10 cellular contexts compared by ENCODE assay signal in genomic region chr14:104461676-104462443, GRCh38.
DNase-seq lines count a peak whose midpoint lies in the region; ATAC-seq and TF ChIP-seq lines count a peak whose summit lies in the region.
"Had no signal": no experiment of that assay in that cellular context is flagged by ENCODE, and none has a peak within 500 bp of the region (broad histone marks: within the 10 kb centered on the region; RNA-seq: fewer than 3 reads in every experiment).

No MANE protein-coding gene starts in this region.

- POLR2A ChIA-PET in A673 (lab: Charles Lee; ENCODE audit: low non-redundant PET) (no interaction called here), HEK293T (lab: Yijun Ruan, JAX) (no interaction called here)

- peak overlapping the region; percentile 28 for H3K4me3 ChIP-seq in A673 (ENCODE audit: low read depth, low read length, poor library complexity, severe bottlenecking)
- peak overlapping the region in 57 of 59 donors; percentile 4 to 65 (median 46) for H3K4me3 ChIP-seq in dorsolateral prefrontal cortex

- intact Hi-C loops in A673 (cut with micrococcal nuclease; ENCODE audit: unreplicated experiment) (no loop called here), dorsolateral prefrontal cortex (cut with DNase I) (no loop called here)

- TF ChIP-seq CTCF in A673 (conservative IDR thresholded peaks at IDR 0.05; ENCODE audit: low read depth, low read length) (no peak), dorsolateral prefrontal cortex (IDR thresholded peaks at IDR 0.05 in 54 of 56, conservative IDR thresholded peaks at IDR 0.05 in 2 of 56; ENCODE audit: low read depth in 1 of 56, partially characterized antibody in 56 of 56) (no peak), neural crest cell (conservative IDR thresholded peaks at IDR 0.05) (no peak)

- ATAC-seq in HG03097 (IDR thresholded peaks at IDR 0.05; ENCODE audit: low FRiP score, unreplicated experiment), result no peak
- ATAC-seq in HG02973 (IDR thresholded peaks at IDR 0.05; ENCODE audit: unreplicated experiment), result no peak
- no peak for ATAC-seq in natural killer cell treated with Interleukin-12 subunit alpha and Interleukin-12 subunit beta and Interleukin-15 and Interleukin-18, amount 100 ng/mL, for 72 hours
- no peak for ATAC-seq in HG03439 (IDR thresholded peaks at IDR 0.05; ENCODE audit: unreplicated experiment)
- ATAC-seq: esophagus mucosa had no signal

- peaks cover 60% of the 10 kb centered on the region for H3K27me3 ChIP-seq in A673 (replicated peaks; ENCODE audit: insufficient read depth, low read depth, low read length, poor library complexity)
- H3K27me3 ChIP-seq in dorsolateral prefrontal cortex, result peaks cover 0 to 43% (median 16%) of the 10 kb centered on the region in 45 donors

- peak overlapping the region; percentile 78 for H3K4me3 Mint-ChIP-seq in neural crest cell
- no peak overlapping the region for H3K4me3 Mint-ChIP-seq in natural killer cell treated with Interleukin-12 subunit alpha and Interleukin-12 subunit beta and Interleukin-15 and Interleukin-18, amount 100 ng/mL, for 72 hours

- H3K36me3 ChIP-seq in A673 (ENCODE audit: insufficient read depth, low read length, poor library complexity, severe bottlenecking), result no peaks in the 10 kb centered on the region

- H3K36me3 Mint-ChIP-seq in neural crest cell (ENCODE audit: low read depth), result no peaks in the 10 kb centered on the region
- H3K36me3 Mint-ChIP-seq in natural killer cell treated with Interleukin-12 subunit alpha and Interleukin-12 subunit beta and Interleukin-15 and Interleukin-18, amount 100 ng/mL, for 72 hours, result no peaks in the 10 kb centered on the region

- peaks cover 89% of the 10 kb centered on the region for H3K27me3 Mint-ChIP-seq in neural crest cell (ENCODE audit: low read depth)
- H3K27me3 Mint-ChIP-seq in natural killer cell treated with Interleukin-12 subunit alpha and Interleukin-12 subunit beta and Interleukin-15 and Interleukin-18, amount 100 ng/mL, for 72 hours, result peaks cover 47 to 64% of the 10 kb centered on the region in 2 donors

- BruUV-seq in A673 (replicated peaks; lab: Mats Ljungman, UMichigan), result no TSS peak

- no peaks in the 10 kb centered on the region for H3K4me1 ChIP-seq in A673 (ENCODE audit: insufficient read depth, low read length, poor library complexity, severe bottlenecking)

- no peaks in the 10 kb centered on the region for H3K9me3 ChIP-seq in A673 (ENCODE audit: low read depth, low read length, poor library complexity, severe bottlenecking)

- DNase-seq in A673 (ENCODE audit: low spot score) (peak; percentile 6), HEK293T (ENCODE audit: extremely low spot score) (peak; percentile 40), dorsolateral prefrontal cortex (peak in 1 of 10 donors; percentile 44), neural crest cell (ENCODE audit: low read depth, low spot score) (peak; percentile 32)
- no peak for DNase-seq in natural killer cell treated with Interleukin-12 subunit alpha and Interleukin-12 subunit beta and Interleukin-15 and Interleukin-18, amount 100 ng/mL, for 72 hours (ENCODE audit: low spot score)
- DNase-seq: activated CD4-positive, alpha-beta T cell treated with anti-CD3 and anti-CD28 coated beads, Interleukin-2, amount 50 U/mL, for 1 hour had no signal

- H3K27ac Mint-ChIP-seq in neural crest cell (ENCODE audit: unreplicated experiment), result no peak overlapping the region
- H3K27ac Mint-ChIP-seq in natural killer cell treated with Interleukin-12 subunit alpha and Interleukin-12 subunit beta and Interleukin-15 and Interleukin-18, amount 100 ng/mL, for 72 hours, result no peak overlapping the region

- H3K27ac ChIP-seq in A673 (ENCODE audit: low read depth, low read length, poor library complexity, severe bottlenecking) (no peak overlapping the region), dorsolateral prefrontal cortex (peak overlapping the region in 7 of 59 donors; percentile 12 to 59 (median 43))

- CTCF ChIA-PET in A673 (lab: Charles Lee) (no interaction called here), HEK293T (lab: Yijun Ruan, JAX) (interaction anchor here (0.6 kb wide), 1 partner anchor 102 kb away, joined by 3 read pairs; no protein-coding TSS in a partner anchor)

- no peaks in the 10 kb centered on the region for H3K9me3 Mint-ChIP-seq in neural crest cell
- H3K9me3 Mint-ChIP-seq in natural killer cell treated with Interleukin-12 subunit alpha and Interleukin-12 subunit beta and Interleukin-15 and Interleukin-18, amount 100 ng/mL, for 72 hours, result no peaks in the 10 kb centered on the region

- H3K4me1 Mint-ChIP-seq in neural crest cell, result peaks cover 12% of the 10 kb centered on the region
- H3K4me1 Mint-ChIP-seq in natural killer cell treated with Interleukin-12 subunit alpha and Interleukin-12 subunit beta and Interleukin-15 and Interleukin-18, amount 100 ng/mL, for 72 hours (ENCODE audit: low read depth in 2 of 2), result peaks cover 4 to 6% of the 10 kb centered on the region in 2 donors

TF ChIP-seq in HEK293T, 16 proteins besides CTCF, POLR2A, EP300 and RAD21:
- TF ChIP-seq FOXK2 (IDR thresholded peaks at IDR 0.05), result no peak
- no peak for TF ChIP-seq NFRKB (IDR thresholded peaks at IDR 0.05)
- TF ChIP-seq LEF1 (IDR thresholded peaks at IDR 0.05; ENCODE audit: borderline replicate concordance), result no peak
- TF ChIP-seq CTBP1 (IDR thresholded peaks at IDR 0.05; ENCODE audit: borderline replicate concordance), result no peak
- no peak for TF ChIP-seq FOXM1 (IDR thresholded peaks at IDR 0.05; ENCODE audit: borderline replicate concordance)
- no peak for TF ChIP-seq ELF4 (IDR thresholded peaks at IDR 0.05)
- no peak for TF ChIP-seq SUZ12 (IDR thresholded peaks at IDR 0.05)
- TF ChIP-seq ZNF384 (IDR thresholded peaks at IDR 0.05), result no peak
- no peak for TF ChIP-seq FOXA1 (IDR thresholded peaks at IDR 0.05)
- no peak for TF ChIP-seq TARDBP (IDR thresholded peaks at IDR 0.05)
- no peak for TF ChIP-seq L3MBTL2 (conservative IDR thresholded peaks at IDR 0.05)
- TF ChIP-seq ARNT (IDR thresholded peaks at IDR 0.05), result no peak
- TF ChIP-seq PKNOX1 (IDR thresholded peaks at IDR 0.05), result no peak
- TF ChIP-seq SP1 (IDR thresholded peaks at IDR 0.05), result no peak
- no peak for TF ChIP-seq HDGF (IDR thresholded peaks at IDR 0.05; ENCODE audit: borderline replicate concordance)
- no peak for TF ChIP-seq BHLHE40 (IDR thresholded peaks at IDR 0.05; ENCODE audit: borderline replicate concordance)
